In genomic region chr6:3518356-3518841, GRCh38 we compare ENCODE assay signal across 10 cellular contexts.
A peak's percentile ranks its signal among the peaks of the same experiment; 100 is the strongest.
DNase-seq lines count a peak whose midpoint lies in the region; ATAC-seq and TF ChIP-seq lines count a peak whose summit lies in the region.
"Had no signal": no experiment of that assay in that cellular context is flagged by ENCODE, and none has a peak within 500 bp of the region (broad histone marks: within the 10 kb centered on the region; RNA-seq: fewer than 3 reads in every experiment).

No MANE protein-coding gene starts in this region.

- H3K4me1 ChIP-seq in H9 (ENCODE audit: insufficient read depth, low read length) (no peaks in the 10 kb centered on the region), smooth muscle cell (ENCODE audit: low read depth) (peaks cover 9% of the 10 kb centered on the region)

- no peak overlapping the region for H2BK15ac ChIP-seq in H9 (ENCODE audit: low read depth, low read length)

- H3K9ac ChIP-seq in H9 (ENCODE audit: extremely low read depth, insufficient read length, low read length) (no peak overlapping the region), smooth muscle cell (ENCODE audit: low read depth) (no peak overlapping the region)

- H2AK5ac ChIP-seq in H9 (ENCODE audit: insufficient read length, low read length) = no peak overlapping the region

- H3K18ac ChIP-seq in H9 (ENCODE audit: insufficient read length, low read depth, low read length) = no peak overlapping the region

- peaks cover 1 to 12% of the 10 kb centered on the region in 2 experiments; a peak in 3 of 4 replicates for H3K4me1 Mint-ChIP-seq in H9
- H3K4me1 Mint-ChIP-seq in activated T-helper 2 cell treated with anti-CD3 and anti-CD28 coated beads, Interferon-gamma antibody, Interleukin-2, Interleukin-4, amounts not matched to agents 10 μg/mL and 5 μg/mL and 100 μg/mL, durations not matched to agents 14 hours and 24 hours and 36 hours (ENCODE audit: low read depth) = no peaks in the 10 kb centered on the region

- no peak overlapping the region for H4K91ac ChIP-seq in H9 (ENCODE audit: insufficient read length, low read depth, low read length)

- H3K56ac ChIP-seq in H9 (ENCODE audit: insufficient read length, low read depth, low read length) = no peak overlapping the region

- H3K36me3 Mint-ChIP-seq in H9 (ENCODE audit: insufficient read depth in 1 of 3, low read depth in 3 of 3) = no peaks in the 10 kb centered on the region; a peak in 1 of 7 replicates
- H3K36me3 Mint-ChIP-seq in activated T-helper 2 cell treated with anti-CD3 and anti-CD28 coated beads, Interferon-gamma antibody, Interleukin-2, Interleukin-4, amounts not matched to agents 10 μg/mL and 5 μg/mL and 100 μg/mL, durations not matched to agents 14 hours and 24 hours and 36 hours (ENCODE audit: low read depth) = no peaks in the 10 kb centered on the region
- H3K36me3 Mint-ChIP-seq: activated naive CD8-positive, alpha-beta T cell had no signal

- H3K27ac ChIP-seq in H9 (ENCODE audit: insufficient read length, low read depth, low read length) = no peak overlapping the region
- peak overlapping the region; percentile 69 for H3K27ac ChIP-seq in smooth muscle cell (ENCODE audit: low read depth)

- H3K27me3 ChIP-seq in H9 (ENCODE audit: insufficient read depth, low read length) (no peaks in the 10 kb centered on the region), smooth muscle cell (ENCODE audit: low read depth) (no peaks in the 10 kb centered on the region)

- no peaks in the 10 kb centered on the region for H3K23me2 ChIP-seq in H9 (ENCODE audit: insufficient read length, low read depth, low read length, poor library complexity, severe bottlenecking)

- H3K27ac Mint-ChIP-seq in H9 = no peak overlapping the region; a peak in 1 of 7 replicates
- H3K27ac Mint-ChIP-seq in activated T-helper 2 cell treated with anti-CD3 and anti-CD28 coated beads, Interferon-gamma antibody, Interleukin-2, Interleukin-4, amounts not matched to agents 10 μg/mL and 5 μg/mL and 100 μg/mL, durations not matched to agents 14 hours and 24 hours and 36 hours = no peak overlapping the region
- H3K27ac Mint-ChIP-seq: activated naive CD8-positive, alpha-beta T cell had no signal

- ATAC-seq in SK-N-SH treated with all-trans-retinoic acid at 6 μM for 48 hours (peak; percentile 82), HG03196 (IDR thresholded peaks at IDR 0.05; ENCODE audit: unreplicated experiment) (no peak)

- H3K9me3 ChIP-seq in H9 (ENCODE audit: control insufficient read depth, low read depth, low read length) (no peaks in the 10 kb centered on the region), smooth muscle cell (replicated peaks; ENCODE audit: low read depth) (no peaks in the 10 kb centered on the region)

- H3K27me3 Mint-ChIP-seq in H9 (ENCODE audit: low read depth) = peaks cover 14% of the 10 kb centered on the region
- H3K27me3 Mint-ChIP-seq in activated T-helper 2 cell treated with anti-CD3 and anti-CD28 coated beads, Interferon-gamma antibody, Interleukin-2, Interleukin-4, amounts not matched to agents 10 μg/mL and 5 μg/mL and 100 μg/mL, durations not matched to agents 14 hours and 24 hours and 36 hours (ENCODE audit: low read depth) = peaks cover 3% of the 10 kb centered on the region

- no peak overlapping the region for H2BK120ac ChIP-seq in H9 (ENCODE audit: low read depth, low read length, poor library complexity, severe bottlenecking)

- no CpG with 5 or more reads among the region's 12 CpGs for WGBS in H9 (ENCODE audit: extremely low coverage, insufficient read length, low lambda C conversion rate)
- 28% methylated on average over 12 of the region's 12 CpGs for WGBS in smooth muscle cell (ENCODE audit: low lambda C conversion rate)

- no peak overlapping the region; a peak in 1 of 5 replicates for H3K4me3 Mint-ChIP-seq in H9
- no peak overlapping the region for H3K4me3 Mint-ChIP-seq in activated T-helper 2 cell treated with anti-CD3 and anti-CD28 coated beads, Interferon-gamma antibody, Interleukin-2, Interleukin-4, amounts not matched to agents 10 μg/mL and 5 μg/mL and 100 μg/mL, durations not matched to agents 14 hours and 24 hours and 36 hours (ENCODE audit: low read depth)
- H3K4me3 Mint-ChIP-seq: activated naive CD8-positive, alpha-beta T cell had no signal

- H3T11ph ChIP-seq in H9 (ENCODE audit: low read length) = no peak overlapping the region

- H2BK12ac ChIP-seq in H9 (ENCODE audit: insufficient read length, low read depth, low read length) = no peak overlapping the region

- no peak overlapping the region for H3K4me3 ChIP-seq in fibroblast of villous mesenchyme (ENCODE audit: low read depth, low read length)
- H3K4me3 ChIP-seq in smooth muscle cell = no peak overlapping the region

- H2AFZ ChIP-seq in H9 (ENCODE audit: low read length) (no peak overlapping the region), smooth muscle cell (ENCODE audit: low read depth) (no peak overlapping the region)

- H3F3A ChIP-seq in smooth muscle cell (ENCODE audit: low read depth) = peaks cover 25% of the 10 kb centered on the region

- no peaks in the 10 kb centered on the region for H3K36me3 ChIP-seq in smooth muscle cell (ENCODE audit: low read depth)

- no peak overlapping the region for H4K5ac ChIP-seq in H9 (ENCODE audit: insufficient read length, low read depth, low read length)

- intact Hi-C loops in head of caudate nucleus (cut with DNase I) = no loop called here
- intact Hi-C loops in activated T-helper 2 cell treated with anti-CD3 and anti-CD28 coated beads, Interferon-gamma antibody, Interleukin-2, Interleukin-4, amounts not matched to agents 10 μg/mL and 5 μg/mL and 100 μg/mL, durations not matched to agents 14 hours and 24 hours and 36 hours (cut with micrococcal nuclease) = no loop called here

- H3K4me2 ChIP-seq in H9 (ENCODE audit: insufficient read depth, insufficient read length, low read length) (no peak overlapping the region), smooth muscle cell (peak overlapping the region; percentile 9)

- no peak overlapping the region for H2BK5ac ChIP-seq in H9 (ENCODE audit: insufficient read length, low read length)

- no peaks in the 10 kb centered on the region for H4K20me1 ChIP-seq in H9 (ENCODE audit: control insufficient read depth, insufficient read depth, insufficient read length)
- H4K20me1 ChIP-seq in smooth muscle cell (ENCODE audit: low read depth) = no peaks in the 10 kb centered on the region

- TF ChIP-seq CTCF in H9 (conservative IDR thresholded peaks at IDR 0.05) (no peak), fibroblast of villous mesenchyme (IDR thresholded peaks at IDR 0.05; ENCODE audit: insufficient read depth, low read depth, low read length) (no peak), smooth muscle cell (IDR thresholded peaks at IDR 0.05; ENCODE audit: borderline replicate concordance, insufficient read depth, poor library complexity, severe bottlenecking) (no peak)

- DNase-seq in H9 (peak; percentile 43), fibroblast of villous mesenchyme (ENCODE audit: low read depth) (peak; percentile 69), smooth muscle cell (lab: John Stamatoyannopoulos, UW; ENCODE audit: unreplicated experiment) (peak; percentile 10), head of caudate nucleus (no peak), SKM-1 treated with dmso at 0.1 percent for 144 hours (lab: John Stamatoyannopoulos, UW; ENCODE audit: unreplicated experiment) (no peak)
- no peak for DNase-seq in activated T-helper 2 cell treated with anti-CD3 and anti-CD28 coated beads, Interferon-gamma antibody, Interleukin-2, Interleukin-4, amounts not matched to agents 10 μg/mL and 5 μg/mL and 100 μg/mL, durations not matched to agents 14 hours and 24 hours and 36 hours (ENCODE audit: low spot score)
- DNase-seq: kidney had no signal

- H3K23ac ChIP-seq in H9 (ENCODE audit: insufficient read length, low read depth, low read length) = no peak overlapping the region

- H2BK20ac ChIP-seq in H9 (ENCODE audit: low read depth, low read length, poor library complexity, severe bottlenecking) = no peak overlapping the region

- no peak overlapping the region for H3K14ac ChIP-seq in H9 (ENCODE audit: insufficient read depth, low read length)

- peaks cover 0 to 3% of the 10 kb centered on the region in 2 experiments; a peak in 2 of 5 replicates for H3K9me3 Mint-ChIP-seq in H9
- H3K9me3 Mint-ChIP-seq in activated T-helper 2 cell treated with anti-CD3 and anti-CD28 coated beads, Interferon-gamma antibody, Interleukin-2, Interleukin-4, amounts not matched to agents 10 μg/mL and 5 μg/mL and 100 μg/mL, durations not matched to agents 14 hours and 24 hours and 36 hours = no peaks in the 10 kb centered on the region

- H3K79me1 ChIP-seq in H9 (ENCODE audit: insufficient read depth, low read depth, low read length, poor library complexity, severe bottlenecking) = no peaks in the 10 kb centered on the region

- H4K8ac ChIP-seq in H9 (replicated peaks; ENCODE audit: insufficient read length, low read depth, low read length) = no peak overlapping the region

- no peaks in the 10 kb centered on the region for H3K79me2 ChIP-seq in H9 (ENCODE audit: insufficient read depth, low read length)
- no peaks in the 10 kb centered on the region for H3K79me2 ChIP-seq in smooth muscle cell (ENCODE audit: low read depth)

- H3K4ac ChIP-seq in H9 (ENCODE audit: low read depth, low read length) = no peak overlapping the region

TF ChIP-seq in SK-N-SH treated with all-trans-retinoic acid at 6 μM for 48 hours, 23 proteins besides CTCF, POLR2A, EP300 and RAD21:
- TF ChIP-seq CSDC2 (CRISPR knock-in tag; IDR thresholded peaks at IDR 0.05) (no peak), PATZ1 (CRISPR knock-in tag; IDR thresholded peaks at IDR 0.05; ENCODE audit: borderline replicate concordance) (no peak), GLIS3 (CRISPR knock-in tag; IDR thresholded peaks at IDR 0.05) (no peak), ZFP3 (CRISPR knock-in tag; IDR thresholded peaks at IDR 0.05) (no peak), PPARA (CRISPR knock-in tag; IDR thresholded peaks at IDR 0.05; ENCODE audit: borderline replicate concordance) (no peak), TOX (CRISPR knock-in tag; IDR thresholded peaks at IDR 0.05; ENCODE audit: borderline replicate concordance) (no peak), ESRRG (CRISPR knock-in tag; IDR thresholded peaks at IDR 0.05) (no peak), ZNF70 (CRISPR knock-in tag; IDR thresholded peaks at IDR 0.05) (no peak), RARB (CRISPR knock-in tag; IDR thresholded peaks at IDR 0.05) (no peak)

Comparison
In these comparisons a context has a peak if more than half of its experiments do, and no peak if none do; other contexts are left out.
1. DNase-seq: peak in H9 (single experiment), fibroblast of villous mesenchyme (single experiment) and smooth muscle cell (single experiment); none in head of caudate nucleus (0 of 42), activated T-helper 2 cell treated with anti-CD3 and anti-CD28 coated beads, Interferon-gamma antibody, Interleukin-2, Interleukin-4, amounts not matched to agents 10 μg/mL and 5 μg/mL and 100 μg/mL, durations not matched to agents 14 hours and 24 hours and 36 hours (single experiment) and SKM-1 treated with dmso at 0.1 percent for 144 hours (single experiment).